In genomic region chrX:70039758-70040157, GRCh38 we compare ENCODE assay signal across 20 cellular contexts. TPM values are rescaled to one million over a fixed set of nuclear protein-coding genes. Genes with fewer than 3 reads are reported as not detected.
"Had no signal": no experiment of that assay in that cellular context is flagged by ENCODE, and none has a peak within 500 bp of the region (broad histone marks: within the 10 kb centered on the region; RNA-seq: fewer than 3 reads in every experiment).

No MANE protein-coding gene starts in this region.

- H3K27me3 Mint-ChIP-seq: activated CD4-positive, alpha-beta T cell treated with anti-CD3 and anti-CD28 coated beads, Interleukin-2, amount 10 ng/mL, durations not matched to agents 24 days and 14 days; activated naive CD8-positive, alpha-beta T cell treated with anti-CD3 and anti-CD28 coated beads for 36 hours; central memory CD8-positive, alpha-beta T cell had no signal

- H3K4me2 ChIP-seq: hepatocyte had no signal

- ATAC-seq: natural killer cell treated with Interleukin-12 subunit alpha and Interleukin-12 subunit beta and Interleukin-15 and Interleukin-18, amount 100 ng/mL, for 72 hours; stimulated activated memory B cell treated with anti-CD40 and anti-IgM and Interleukin-4, amounts not matched to agents 10 μg/mL and 1 μg/mL and 100 μg/mL, for 72 hours had no signal

- H3K9me3 Mint-ChIP-seq: activated CD4-positive, alpha-beta T cell treated with anti-CD3 and anti-CD28 coated beads, Interleukin-2, amount 10 ng/mL, durations not matched to agents 24 days and 14 days; activated naive CD8-positive, alpha-beta T cell treated with anti-CD3 and anti-CD28 coated beads for 36 hours; central memory CD8-positive, alpha-beta T cell; natural killer cell treated with Interleukin-12 subunit alpha and Interleukin-12 subunit beta and Interleukin-15 and Interleukin-18, amount 100 ng/mL, for 72 hours; stimulated activated memory B cell treated with anti-CD40 and anti-IgM and Interleukin-4, amounts not matched to agents 10 μg/mL and 1 μg/mL and 100 μg/mL, for 72 hours; T-helper 2 cell treated with Interferon-gamma antibody and Interleukin-4, amounts not matched to agents 5 μg/mL and 100 μg/mL, for 36 hours had no signal

- H3K4me3 ChIP-seq: coronary artery, hepatocyte had no signal

- H3K79me2 ChIP-seq: hepatocyte had no signal

- H3K27ac Mint-ChIP-seq: activated CD4-positive, alpha-beta T cell treated with anti-CD3 and anti-CD28 coated beads, Interleukin-2, amount 10 ng/mL, durations not matched to agents 24 days and 14 days; activated naive CD8-positive, alpha-beta T cell treated with anti-CD3 and anti-CD28 coated beads for 36 hours; natural killer cell treated with Interleukin-12 subunit alpha and Interleukin-12 subunit beta and Interleukin-15 and Interleukin-18, amount 100 ng/mL, for 72 hours; stimulated activated memory B cell treated with anti-CD40 and anti-IgM and Interleukin-4, amounts not matched to agents 10 μg/mL and 1 μg/mL and 100 μg/mL, for 72 hours; T-helper 2 cell treated with Interferon-gamma antibody and Interleukin-4, amounts not matched to agents 5 μg/mL and 100 μg/mL, for 36 hours had no signal

- H3K4me1 Mint-ChIP-seq: activated CD4-positive, alpha-beta T cell treated with anti-CD3 and anti-CD28 coated beads, Interleukin-2, amount 10 ng/mL, durations not matched to agents 24 days and 14 days; activated naive CD8-positive, alpha-beta T cell treated with anti-CD3 and anti-CD28 coated beads for 36 hours; central memory CD8-positive, alpha-beta T cell; stimulated activated memory B cell treated with anti-CD40 and anti-IgM and Interleukin-4, amounts not matched to agents 10 μg/mL and 1 μg/mL and 100 μg/mL, for 72 hours had no signal

- H2AFZ ChIP-seq: hepatocyte had no signal

- H3K4me3 Mint-ChIP-seq: activated CD4-positive, alpha-beta T cell treated with anti-CD3 and anti-CD28 coated beads, Interleukin-2, amount 10 ng/mL, durations not matched to agents 24 days and 14 days; activated naive CD8-positive, alpha-beta T cell treated with anti-CD3 and anti-CD28 coated beads for 36 hours; brain; central memory CD8-positive, alpha-beta T cell; natural killer cell treated with Interleukin-12 subunit alpha and Interleukin-12 subunit beta and Interleukin-15 and Interleukin-18, amount 100 ng/mL, for 72 hours; stimulated activated memory B cell treated with anti-CD40 and anti-IgM and Interleukin-4, amounts not matched to agents 10 μg/mL and 1 μg/mL and 100 μg/mL, for 72 hours; T-helper 2 cell treated with Interferon-gamma antibody and Interleukin-4, amounts not matched to agents 5 μg/mL and 100 μg/mL, for 36 hours had no signal

- H3K27ac ChIP-seq: coronary artery, hepatocyte had no signal

- DNase-seq: activated CD4-positive, alpha-beta T cell treated with anti-CD3 and anti-CD28 coated beads, Interleukin-2, amount 10 ng/mL, durations not matched to agents 24 days and 14 days; activated CD4-positive, CD25-positive, alpha-beta regulatory T cell; activated CD8-positive, alpha-beta memory T cell treated with anti-CD3 and anti-CD28 coated beads for 24 hours; activated naive CD8-positive, alpha-beta T cell treated with anti-CD3 and anti-CD28 coated beads for 36 hours; effector CD8-positive, alpha-beta T cell; kidney glomerular epithelial cell; mesendoderm; retina; stimulated activated CD4-positive, alpha-beta T cell treated with anti-CD3 and anti-CD28 coated beads, Interleukin-2, amount 100 ng/mL, for 48 hours had no signal

- H3K36me3 Mint-ChIP-seq: activated naive CD8-positive, alpha-beta T cell treated with anti-CD3 and anti-CD28 coated beads for 36 hours; brain; natural killer cell treated with Interleukin-12 subunit alpha and Interleukin-12 subunit beta and Interleukin-15 and Interleukin-18, amount 100 ng/mL, for 72 hours; stimulated activated memory B cell treated with anti-CD40 and anti-IgM and Interleukin-4, amounts not matched to agents 10 μg/mL and 1 μg/mL and 100 μg/mL, for 72 hours had no signal

- H3K27me3 ChIP-seq: hepatocyte had no signal

RNA-seq across cellular contexts. Expression of gene AWAT2, which starts 10.0 kb away (rescaled TPM):
- total RNA-seq: activated CD4-positive, alpha-beta T cell treated with anti-CD3 and anti-CD28 coated beads, Interleukin-2, amount 10 ng/mL, durations not matched to agents 24 days and 14 days; activated naive CD8-positive, alpha-beta T cell treated with anti-CD3 and anti-CD28 coated beads for 36 hours; hepatocyte; liver; natural killer cell treated with Interleukin-12 subunit alpha and Interleukin-12 subunit beta and Interleukin-15 and Interleukin-18, amount 100 ng/mL, for 72 hours; skeletal muscle tissue; urinary bladder had no signal
- polyA plus RNA-seq: hepatocyte, liver, urinary bladder had no signal

RNA-seq across cellular contexts. Expression of gene OTUD6A, which starts 22.5 kb away (rescaled TPM):
- total RNA-seq: activated CD4-positive, alpha-beta T cell treated with anti-CD3 and anti-CD28 coated beads, Interleukin-2, amount 10 ng/mL, durations not matched to agents 24 days and 14 days; activated naive CD8-positive, alpha-beta T cell treated with anti-CD3 and anti-CD28 coated beads for 36 hours; endothelial cell of umbilical vein; hepatocyte; liver; natural killer cell treated with Interleukin-12 subunit alpha and Interleukin-12 subunit beta and Interleukin-15 and Interleukin-18, amount 100 ng/mL, for 72 hours; skeletal muscle tissue; urinary bladder had no signal
- polyA plus RNA-seq: endothelial cell of umbilical vein, hepatocyte, liver, urinary bladder had no signal
